10 cellular contexts compared by ENCODE assay signal in the genomic region with DNA sequence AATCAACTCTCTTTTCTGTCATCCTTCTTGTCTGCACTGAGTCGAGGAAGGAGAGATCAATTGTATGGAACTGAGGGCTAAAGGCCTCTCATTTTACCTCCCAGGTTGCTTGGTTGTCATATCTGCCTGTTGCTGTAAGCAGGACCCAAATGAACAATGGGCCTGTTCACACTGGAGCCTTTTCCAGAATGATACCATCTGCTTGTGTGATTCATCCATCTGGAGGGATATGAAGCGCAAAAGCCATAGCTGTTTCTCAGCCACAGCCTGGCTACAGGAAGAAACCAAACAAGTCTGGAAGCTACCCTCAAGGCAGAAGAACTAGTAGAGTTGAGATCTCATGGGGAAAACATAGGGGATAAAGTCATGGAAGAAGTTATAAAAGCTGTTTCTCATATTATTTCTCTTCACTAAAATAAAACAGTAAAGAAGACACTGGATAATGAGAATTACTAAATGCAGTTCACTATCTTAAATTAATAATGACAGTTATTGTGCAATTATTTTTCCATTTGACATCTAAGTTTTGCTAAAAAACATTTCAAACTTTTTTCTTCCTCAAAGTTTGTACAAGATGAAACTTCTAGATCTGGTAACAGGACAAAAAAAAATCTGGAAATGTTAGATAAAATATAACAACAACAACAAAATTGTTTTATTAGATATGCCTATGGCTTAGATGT.
DNase-seq lines count a peak whose midpoint lies in the region; ATAC-seq, FAIRE-seq and TF ChIP-seq lines count a peak whose summit lies in the region.
"Had no signal": no experiment of that assay in that cellular context is flagged by ENCODE, and none has a peak within 500 bp of the region (broad histone marks: within the 10 kb centered on the region; RNA-seq: fewer than 3 reads in every experiment).

No MANE protein-coding gene starts in this region.

- DNase-seq in ELR (ENCODE audit: low read depth) (peak; percentile 78), RWPE2 (ENCODE audit: low spot score) (no peak), fibroblast of lung (ENCODE audit: low read depth in 2 of 2) (peak; percentile 73 to 93), pancreas (no peak), mesothelial cell of epicardium (ENCODE audit: low spot score in 2 of 2, unreplicated experiment in 2 of 2) (no peak), RKO (ENCODE audit: low spot score) (no peak)
- DNase-seq in effector CD4-positive, alpha-beta T cell = no peak
- DNase-seq: cortex of kidney, NCI-H146 had no signal

- no peaks in the 10 kb centered on the region for H3K9me3 Mint-ChIP-seq in mesothelial cell of epicardium

- no peak overlapping the region for H3K9ac ChIP-seq in fibroblast of lung (ENCODE audit: insufficient read depth, low read length)

- H3K4me2 ChIP-seq in fibroblast of lung (ENCODE audit: extremely low read depth, insufficient read depth, low read length) = no peak overlapping the region

- WGBS in pancreas, 2 donors = 68% methylated on average over 2 of the region's 2 CpGs

- H3K36me3 Mint-ChIP-seq in mesothelial cell of epicardium = no peaks in the 10 kb centered on the region

- no peak overlapping the region for H3K4me3 Mint-ChIP-seq in mesothelial cell of epicardium

- no peak overlapping the region for H3K27ac Mint-ChIP-seq in mesothelial cell of epicardium

- no peak for FAIRE-seq in pancreas (lab: Jason Lieb, UNC)

- H3K79me2 ChIP-seq in fibroblast of lung (ENCODE audit: control insufficient read depth, insufficient read depth, low read length) = no peaks in the 10 kb centered on the region

- intact Hi-C loops in pancreas (cut with DNase I) = no loop called here

- no peaks in the 10 kb centered on the region for H4K20me1 ChIP-seq in fibroblast of lung (ENCODE audit: control insufficient read depth, extremely low read depth, insufficient read depth, low read length)

- H3K27me3 ChIP-seq in RWPE2 (ENCODE audit: insufficient read depth, poor library complexity, severe bottlenecking) (no peaks in the 10 kb centered on the region), fibroblast of lung (ENCODE audit: control insufficient read depth, insufficient read depth, low read length) (no peaks in the 10 kb centered on the region), pancreas (no peaks in the 10 kb centered on the region)

- H3K27ac ChIP-seq in RWPE2 (ENCODE audit: poor library complexity, severe bottlenecking) = peak overlapping the region; percentile 36
- H3K27ac ChIP-seq in fibroblast of lung (ENCODE audit: insufficient read depth, low read length) = no peak overlapping the region
- peak overlapping the region in 1 of 4 donors; percentile 3 for H3K27ac ChIP-seq in pancreas

- TF ChIP-seq CTCF in RWPE2 (IDR thresholded peaks at IDR 0.05; ENCODE audit: poor library complexity, severe bottlenecking) = no peak
- no peak for TF ChIP-seq CTCF in fibroblast of lung (conservative IDR thresholded peaks at IDR 0.05 in 1 of 2, IDR thresholded peaks at IDR 0.05 in 1 of 2; ENCODE audit: low read depth in 1 of 2, low read length in 2 of 2)
- TF ChIP-seq CTCF in pancreas (IDR thresholded peaks at IDR 0.05) = no peak
- TF ChIP-seq CTCF in mesothelial cell of epicardium (IDR thresholded peaks at IDR 0.05; ENCODE audit: unreplicated experiment) = no peak

- no peaks in the 10 kb centered on the region for H3K27me3 Mint-ChIP-seq in mesothelial cell of epicardium (ENCODE audit: low read depth)

- H3K4me3 ChIP-seq in RWPE2 (ENCODE audit: severe bottlenecking) = no peak overlapping the region
- H3K4me3 ChIP-seq in fibroblast of lung (replicated peaks in 1 of 4; ENCODE audit: control extremely low read depth in 1 of 4, insufficient read depth in 1 of 4, low read depth in 3 of 4, low read length in 4 of 4) = no peak overlapping the region
- H3K4me3 ChIP-seq in pancreas = no peak overlapping the region

- H3K36me3 ChIP-seq in RWPE2 (ENCODE audit: low read depth) (no peaks in the 10 kb centered on the region), fibroblast of lung (ENCODE audit: control insufficient read depth, insufficient read depth, low read length) (no peaks in the 10 kb centered on the region), pancreas (no peaks in the 10 kb centered on the region)

- H3K4me1 Mint-ChIP-seq in mesothelial cell of epicardium = peaks cover 8% of the 10 kb centered on the region

- H3K4me1 ChIP-seq in RWPE2 (ENCODE audit: insufficient read depth, poor library complexity, severe bottlenecking) (peaks cover 20% of the 10 kb centered on the region), fibroblast of lung (ENCODE audit: control insufficient read depth, extremely low read depth, insufficient read depth, low read length) (no peaks in the 10 kb centered on the region), pancreas (no peaks in the 10 kb centered on the region)

- H3K9me3 ChIP-seq in RWPE2 (ENCODE audit: severe bottlenecking) (no peaks in the 10 kb centered on the region), fibroblast of lung (ENCODE audit: control insufficient read depth, insufficient read depth, low read depth, low read length) (no peaks in the 10 kb centered on the region), pancreas (no peaks in the 10 kb centered on the region)

- ATAC-seq in RWPE2 (ENCODE audit: low read depth) (peak; percentile 86), pancreas (peak in 3 of 4 donors; percentile 69 to 79 (median 71)), HG02840 (IDR thresholded peaks at IDR 0.05; ENCODE audit: low FRiP score, unreplicated experiment) (no peak)

- H2AFZ ChIP-seq in fibroblast of lung (ENCODE audit: low read length) = no peak overlapping the region

Comparison
In these comparisons a context has a peak if more than half of its experiments do, and no peak if none do; other contexts are left out.
1. DNase-seq: peak in ELR (single experiment) and fibroblast of lung (2 of 2); none in RWPE2 (single experiment), pancreas (0 of 6), effector CD4-positive, alpha-beta T cell (single experiment), mesothelial cell of epicardium (0 of 2) and RKO (single experiment).